ENCODE assay signal across 1 cellular context in genomic region chr11:93024376-93024775, GRCh38.
TF ChIP-seq lines count a peak whose summit lies in the region.

No MANE protein-coding gene starts in this region.

TF ChIP-seq in Ishikawa, 13 proteins besides CTCF, POLR2A, EP300 and RAD21 (continued from another document):
- no peak for TF ChIP-seq REST (IDR thresholded peaks at IDR 0.05; ENCODE audit: low read depth)
- TF ChIP-seq CEBPB (IDR thresholded peaks at IDR 0.05): no peak
- TF ChIP-seq YY1 (IDR thresholded peaks at IDR 0.05; ENCODE audit: low read depth): no peak
- TF ChIP-seq FOXM1 (IDR thresholded peaks at IDR 0.05; ENCODE audit: borderline replicate concordance, low read depth): no peak
- 0 out of 2 replicates have a peak, but pooled peaks have one; percentile 9 for TF ChIP-seq TEAD4 (IDR thresholded peaks at IDR 0.05)
- TF ChIP-seq MAX (IDR thresholded peaks at IDR 0.05): no peak
- TF ChIP-seq ZBTB7A (IDR thresholded peaks at IDR 0.05; ENCODE audit: low read depth): no peak
- no peak for TF ChIP-seq TCF12 (IDR thresholded peaks at IDR 0.05; ENCODE audit: low read depth)
- TF ChIP-seq CREB1 (IDR thresholded peaks at IDR 0.05; ENCODE audit: low read depth): no peak
